1 cellular context compared by ENCODE assay signal in genomic region chr2:10812362-10813084, GRCh38.
TF ChIP-seq lines count a peak whose summit lies in the region.

Gene PDIA6, minus strand, starts transcription at chr2:10812785. Its CDS starts 89 bp downstream, at chr2:10812696.

TF ChIP-seq in K562, 482 proteins besides CTCF, POLR2A, EP300 and RAD21 (continued from another document and continues in another):
- TF ChIP-seq ZHX1 (conservative IDR thresholded peaks at IDR 0.05; ENCODE audit: low read length): no peak
- TF ChIP-seq TSC22D4 (tag; IDR thresholded peaks at IDR 0.05): no peak
- peak; percentile 64; the same call in 1 of the 2 replicates for TF ChIP-seq THAP12 (CRISPR knock-in tag; IDR thresholded peaks at IDR 0.05)
- peak; percentile 32; the same call in 1 of the 2 replicates for TF ChIP-seq BHLHE40 (IDR thresholded peaks at IDR 0.05; ENCODE audit: low read length)
- peak; percentile 94 for TF ChIP-seq ZBTB7A (IDR thresholded peaks at IDR 0.05; ENCODE audit: borderline replicate concordance, control insufficient read depth, low read depth, low read length)
- TF ChIP-seq GABPA (tag; conservative IDR thresholded peaks at IDR 0.05; ENCODE audit: low read depth): peak; percentile 94
- peak; percentile 68 for TF ChIP-seq SAP30 (IDR thresholded peaks at IDR 0.05; ENCODE audit: borderline replicate concordance, insufficient read depth, low read depth, low read length, poor library complexity, severe bottlenecking)
- peak; percentile 93 for TF ChIP-seq CXXC5 (CRISPR knock-in tag; IDR thresholded peaks at IDR 0.05)
- no peak for TF ChIP-seq PCBP2 (IDR thresholded peaks at IDR 0.05; ENCODE audit: low read depth, low read length, poor library complexity, severe bottlenecking)
- peak; percentile 85 for TF ChIP-seq SP2 (IDR thresholded peaks at IDR 0.05; ENCODE audit: extremely low read depth, low read depth, low read length, poor library complexity, severe bottlenecking)
- TF ChIP-seq ATF7 (IDR thresholded peaks at IDR 0.05): peak; percentile 43; the same call in 1 of the 2 replicates
- TF ChIP-seq ZC3H11A (IDR thresholded peaks at IDR 0.05; ENCODE audit: low read depth, low read length): no peak
- no peak for TF ChIP-seq ZNF197 (CRISPR knock-in tag; IDR thresholded peaks at IDR 0.05; ENCODE audit: low read depth)
- peak; percentile 54; the same call in 1 of the 2 replicates for TF ChIP-seq SMAD4 (CRISPR knock-in tag; conservative IDR thresholded peaks at IDR 0.05)
- TF ChIP-seq ARID4B (CRISPR knock-in tag; IDR thresholded peaks at IDR 0.05): 0 out of 2 replicates have a peak, but pooled peaks have one; percentile 16
- peak; percentile 88 for TF ChIP-seq RB1 (IDR thresholded peaks at IDR 0.05; ENCODE audit: low read depth)
- no peak for TF ChIP-seq ATF1 (CRISPR knock-in tag; IDR thresholded peaks at IDR 0.05)
- peak; percentile 90 for TF ChIP-seq ATF1 (tag; IDR thresholded peaks at IDR 0.05)
- peak; percentile 43; the same call in 1 of the 2 replicates for TF ChIP-seq CREB3L1 (IDR thresholded peaks at IDR 0.05; ENCODE audit: borderline replicate concordance, low read depth)
- TF ChIP-seq HDAC8 (tag; IDR thresholded peaks at IDR 0.05): 0 out of 2 replicates have a peak, but pooled peaks have one; percentile 38
- 0 out of 2 replicates have a peak, but pooled peaks have one; percentile 35 for TF ChIP-seq CEBPZ (IDR thresholded peaks at IDR 0.05; ENCODE audit: borderline replicate concordance, low read depth, low read length)
- peak; percentile 99 for TF ChIP-seq RBM25 (IDR thresholded peaks at IDR 0.05; ENCODE audit: low read depth, low read length, severe bottlenecking)
- peak; percentile 92; the same call in 1 of the 2 replicates for TF ChIP-seq PHF8 (IDR thresholded peaks at IDR 0.05; ENCODE audit: borderline replicate concordance, low read length)
- TF ChIP-seq CREM (IDR thresholded peaks at IDR 0.05; ENCODE audit: low read depth): peak; percentile 77
- TF ChIP-seq MAFK (IDR thresholded peaks at IDR 0.05; ENCODE audit: low read length): no peak
- TF ChIP-seq L3MBTL2 (IDR thresholded peaks at IDR 0.05): peak; percentile 49; the same call in 1 of the 2 replicates
- no peak for TF ChIP-seq HDAC6 (IDR thresholded peaks at IDR 0.05; ENCODE audit: low read depth, low read length)
- 0 out of 2 replicates have a peak, but pooled peaks have one; percentile 46 for TF ChIP-seq ZNF592 (IDR thresholded peaks at IDR 0.05)
- no peak for TF ChIP-seq PTRF (tag; IDR thresholded peaks at IDR 0.05)
- peak; percentile 88 for TF ChIP-seq PBX2 (CRISPR knock-in tag; IDR thresholded peaks at IDR 0.05; ENCODE audit: low read depth)
- TF ChIP-seq PBX2 (tag; conservative IDR thresholded peaks at IDR 0.05; ENCODE audit: low read depth): peak; percentile 88
- TF ChIP-seq ZNF668 (CRISPR knock-in tag; IDR thresholded peaks at IDR 0.05): no peak
- no peak for TF ChIP-seq FOSL1 (tag; conservative IDR thresholded peaks at IDR 0.05)
